In genomic region chr16:30511509-30511908, GRCh38 we compare ENCODE assay signal across 1 cellular context.
TF ChIP-seq lines count a peak whose summit lies in the region.

No MANE protein-coding gene starts in this region.

TF ChIP-seq in GM12878, 131 proteins besides CTCF, POLR2A, EP300 and RAD21:
- TF ChIP-seq NFIC (IDR thresholded peaks at IDR 0.05; ENCODE audit: low read depth, low read length): no peak
- TF ChIP-seq BACH1 (IDR thresholded peaks at IDR 0.05; ENCODE audit: borderline replicate concordance): no peak
- no peak for TF ChIP-seq ZNF622 (IDR thresholded peaks at IDR 0.05)
- no peak for TF ChIP-seq GATAD2B (conservative IDR thresholded peaks at IDR 0.05; ENCODE audit: low read depth)
- no peak for TF ChIP-seq HDAC2 (IDR thresholded peaks at IDR 0.05)
- TF ChIP-seq ZNF217 (IDR thresholded peaks at IDR 0.05): no peak
- no peak for TF ChIP-seq BRCA1 (IDR thresholded peaks at IDR 0.05; ENCODE audit: low read depth, low read length)
- TF ChIP-seq IKZF2 (IDR thresholded peaks at IDR 0.05): no peak
- no peak for TF ChIP-seq CREM (IDR thresholded peaks at IDR 0.05; ENCODE audit: low read depth)
- TF ChIP-seq, protein P1, sequence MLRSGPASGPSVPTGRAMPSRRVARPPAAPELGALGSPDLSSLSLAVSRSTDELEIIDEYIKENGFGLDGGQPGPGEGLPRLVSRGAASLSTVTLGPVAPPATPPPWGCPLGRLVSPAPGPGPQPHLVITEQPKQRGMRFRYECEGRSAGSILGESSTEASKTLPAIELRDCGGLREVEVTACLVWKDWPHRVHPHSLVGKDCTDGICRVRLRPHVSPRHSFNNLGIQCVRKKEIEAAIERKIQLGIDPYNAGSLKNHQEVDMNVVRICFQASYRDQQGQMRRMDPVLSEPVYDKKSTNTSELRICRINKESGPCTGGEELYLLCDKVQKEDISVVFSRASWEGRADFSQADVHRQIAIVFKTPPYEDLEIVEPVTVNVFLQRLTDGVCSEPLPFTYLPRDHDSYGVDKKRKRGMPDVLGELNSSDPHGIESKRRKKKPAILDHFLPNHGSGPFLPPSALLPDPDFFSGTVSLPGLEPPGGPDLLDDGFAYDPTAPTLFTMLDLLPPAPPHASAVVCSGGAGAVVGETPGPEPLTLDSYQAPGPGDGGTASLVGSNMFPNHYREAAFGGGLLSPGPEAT (IDR thresholded peaks at IDR 0.05; ENCODE audit: low read depth): no peak
- TF ChIP-seq DPF2 (IDR thresholded peaks at IDR 0.05): no peak
- no peak for TF ChIP-seq MLLT1 (IDR thresholded peaks at IDR 0.05)
- no peak for TF ChIP-seq RELA (IDR thresholded peaks at IDR 0.05; ENCODE audit: borderline replicate concordance, partially characterized antibody)
- TF ChIP-seq, protein P2, sequence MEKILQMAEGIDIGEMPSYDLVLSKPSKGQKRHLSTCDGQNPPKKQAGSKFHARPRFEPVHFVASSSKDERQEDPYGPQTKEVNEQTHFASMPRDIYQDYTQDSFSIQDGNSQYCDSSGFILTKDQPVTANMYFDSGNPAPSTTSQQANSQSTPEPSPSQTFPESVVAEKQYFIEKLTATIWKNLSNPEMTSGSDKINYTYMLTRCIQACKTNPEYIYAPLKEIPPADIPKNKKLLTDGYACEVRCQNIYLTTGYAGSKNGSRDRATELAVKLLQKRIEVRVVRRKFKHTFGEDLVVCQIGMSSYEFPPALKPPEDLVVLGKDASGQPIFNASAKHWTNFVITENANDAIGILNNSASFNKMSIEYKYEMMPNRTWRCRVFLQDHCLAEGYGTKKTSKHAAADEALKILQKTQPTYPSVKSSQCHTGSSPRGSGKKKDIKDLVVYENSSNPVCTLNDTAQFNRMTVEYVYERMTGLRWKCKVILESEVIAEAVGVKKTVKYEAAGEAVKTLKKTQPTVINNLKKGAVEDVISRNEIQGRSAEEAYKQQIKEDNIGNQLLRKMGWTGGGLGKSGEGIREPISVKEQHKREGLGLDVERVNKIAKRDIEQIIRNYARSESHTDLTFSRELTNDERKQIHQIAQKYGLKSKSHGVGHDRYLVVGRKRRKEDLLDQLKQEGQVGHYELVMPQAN (conservative IDR thresholded peaks at IDR 0.05): no peak
- TF ChIP-seq, protein P3, sequence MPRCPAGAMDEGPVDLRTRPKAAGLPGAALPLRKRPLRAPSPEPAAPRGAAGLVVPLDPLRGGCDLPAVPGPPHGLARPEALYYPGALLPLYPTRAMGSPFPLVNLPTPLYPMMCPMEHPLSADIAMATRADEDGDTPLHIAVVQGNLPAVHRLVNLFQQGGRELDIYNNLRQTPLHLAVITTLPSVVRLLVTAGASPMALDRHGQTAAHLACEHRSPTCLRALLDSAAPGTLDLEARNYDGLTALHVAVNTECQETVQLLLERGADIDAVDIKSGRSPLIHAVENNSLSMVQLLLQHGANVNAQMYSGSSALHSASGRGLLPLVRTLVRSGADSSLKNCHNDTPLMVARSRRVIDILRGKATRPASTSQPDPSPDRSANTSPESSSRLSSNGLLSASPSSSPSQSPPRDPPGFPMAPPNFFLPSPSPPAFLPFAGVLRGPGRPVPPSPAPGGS (IDR thresholded peaks at IDR 0.05; ENCODE audit: borderline replicate concordance, insufficient read depth, low read depth, low read length, poor library complexity, severe bottlenecking): no peak
